Comparison of ENCODE assay signal across 18 cellular contexts in genomic region chr5:153043876-153044275, GRCh38.
DNase-seq lines count a peak whose midpoint lies in the region; ATAC-seq and TF ChIP-seq lines count a peak whose summit lies in the region.
"Had no signal": no experiment of that assay in that cellular context is flagged by ENCODE, and none has a peak within 500 bp of the region (broad histone marks: within the 10 kb centered on the region; RNA-seq: fewer than 3 reads in every experiment).

No MANE protein-coding gene starts in this region.

- peak; percentile 24 for DNase-seq in AG10803 (ENCODE audit: low read depth)
- peak; percentile 0 for DNase-seq in amniotic epithelial cell (ENCODE audit: low read depth)
- peak; percentile 52 for DNase-seq in foreskin melanocyte
- DNase-seq in retinal pigment epithelial cell (ENCODE audit: low read depth): peak; percentile 10
- DNase-seq in CD1c-positive myeloid dendritic cell (ENCODE audit: extremely low spot score): no peak
- no peak for DNase-seq in GF-D8 (lab: John Stamatoyannopoulos, UW)
- DNase-seq: Calu3; CD4-positive, alpha-beta T cell; DMS79; Karpas-422; NCI-H1417; NCI-H1930; NCI-H510A; NCI-H82; Peyer's patch; SHP77 treated with DMSO at 0.1 percent for 48 hours had no signal

- ATAC-seq in HG03045 (IDR thresholded peaks at IDR 0.05; ENCODE audit: unreplicated experiment) (no peak), GM18505 (IDR thresholded peaks at IDR 0.05; ENCODE audit: unreplicated experiment) (no peak)

- no peak overlapping the region for H3K4me3 ChIP-seq in AG10803 (ENCODE audit: low read length)
- H3K4me3 ChIP-seq in retinal pigment epithelial cell (ENCODE audit: low read length): no peak overlapping the region
- H3K4me3 ChIP-seq: Peyer's patch had no signal

- TF ChIP-seq POLR2A in GM18505 (IDR thresholded peaks at IDR 0.05; ENCODE audit: borderline replicate concordance, extremely low read depth, insufficient read depth, insufficient read length): no peak

- TF ChIP-seq CTCF in AG10803 (conservative IDR thresholded peaks at IDR 0.05; ENCODE audit: low read length): no peak
- TF ChIP-seq CTCF in retinal pigment epithelial cell (conservative IDR thresholded peaks at IDR 0.05; ENCODE audit: low read depth, low read length): no peak

Comparison
In these comparisons a context has a peak if more than half of its experiments do, and no peak if none do; other contexts are left out.
1. DNase-seq: peak in AG10803 (single experiment), amniotic epithelial cell (single experiment), foreskin melanocyte (single experiment) and retinal pigment epithelial cell (single experiment); none in CD1c-positive myeloid dendritic cell (single experiment) and GF-D8 (single experiment).